In the genomic region with DNA sequence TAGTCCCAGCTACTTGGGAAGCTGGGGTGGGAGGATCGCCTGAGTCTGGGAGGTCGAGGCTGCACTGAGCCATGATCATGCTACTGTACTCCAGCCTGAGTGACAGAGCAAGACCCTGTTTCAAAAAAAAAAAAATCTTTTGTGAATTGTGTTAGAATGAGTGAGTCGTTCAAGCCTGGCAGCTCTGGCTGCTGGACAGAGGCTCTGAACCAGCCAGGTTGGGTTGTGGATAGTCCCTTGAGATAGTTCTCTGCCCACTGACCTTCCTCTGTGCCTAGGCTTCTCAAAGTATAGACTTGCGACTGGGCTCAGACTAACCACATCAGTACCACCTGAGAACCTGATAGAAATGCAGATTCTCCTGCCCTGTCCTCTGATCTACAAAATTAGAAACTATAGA, we compare ENCODE assay signal across 18 cellular contexts. TPM values are rescaled to one million over a fixed set of nuclear protein-coding genes. Genes with fewer than 3 reads are reported as not detected.
A peak's percentile ranks its signal among the peaks of the same experiment; 100 is the strongest.
DNase-seq lines count a peak whose midpoint lies in the region; ATAC-seq and TF ChIP-seq lines count a peak whose summit lies in the region.
"Had no signal": no experiment of that assay in that cellular context is flagged by ENCODE, and none has a peak within 500 bp of the region (broad histone marks: within the 10 kb centered on the region; RNA-seq: fewer than 3 reads in every experiment).

No MANE protein-coding gene starts in this region.

- peaks cover 29% of the 10 kb centered on the region for H3K4me1 Mint-ChIP-seq in activated naive CD4-positive, alpha-beta T cell treated with anti-CD3 and anti-CD28 coated beads for 36 hours (ENCODE audit: low read depth)
- peaks cover 13 to 20% of the 10 kb centered on the region in 2 donors for H3K4me1 Mint-ChIP-seq in natural killer cell
- H3K4me1 Mint-ChIP-seq in progenitor cell of endocrine pancreas (ENCODE audit: low read depth) = peaks cover 24% of the 10 kb centered on the region

- no peaks in the 10 kb centered on the region for H3K9me3 Mint-ChIP-seq in activated naive CD4-positive, alpha-beta T cell treated with anti-CD3 and anti-CD28 coated beads for 36 hours
- no peaks in the 10 kb centered on the region for H3K9me3 Mint-ChIP-seq in natural killer cell
- no peaks in the 10 kb centered on the region for H3K9me3 Mint-ChIP-seq in progenitor cell of endocrine pancreas (ENCODE audit: low read depth)
- H3K9me3 Mint-ChIP-seq: GM23338 had no signal

- DNase-seq in activated naive CD4-positive, alpha-beta T cell treated with anti-CD3 and anti-CD28 coated beads for 36 hours = no peak
- no peak for DNase-seq in activated naive CD4-positive, alpha-beta T cell treated with Interleukin-2 at 50 U/mL for 16 hours
- DNase-seq in natural killer cell = no peak
- DNase-seq in progenitor cell of endocrine pancreas (ENCODE audit: low spot score, unreplicated experiment) = no peak
- no peak for DNase-seq in T-helper 1 cell
- DNase-seq: COR-L47, DMS 273 treated with DMSO at 0.1 percent for 48 hours, DMS79 treated with DMSO at 0.1 percent for 48 hours, NCI-H1105, NCI-H146, NCI-H2227 treated with DMSO at 0.1 percent for 48 hours, NCI-H510A, NCI-H748 treated with DMSO at 0.1 percent for 48 hours had no signal

- H3K9me3 ChIP-seq in HEK293 (ENCODE audit: control insufficient read depth, insufficient read depth, low read depth, low read length) = no peaks in the 10 kb centered on the region
- H3K9me3 ChIP-seq: HAP-1 had no signal

- TF ChIP-seq CTCF in HEK293 (tag by site-specific recombination; IDR thresholded peaks at IDR 0.05) (no peak), natural killer cell (IDR thresholded peaks at IDR 0.05) (no peak), progenitor cell of endocrine pancreas (IDR thresholded peaks at IDR 0.05; ENCODE audit: unreplicated experiment) (no peak)

- peak overlapping the region; percentile 9 for H3K27ac Mint-ChIP-seq in activated naive CD4-positive, alpha-beta T cell treated with anti-CD3 and anti-CD28 coated beads for 36 hours
- H3K27ac Mint-ChIP-seq in natural killer cell (no peak overlapping the region), progenitor cell of endocrine pancreas (no peak overlapping the region)
- H3K27ac Mint-ChIP-seq: GM23338 had no signal

- H3K4me3 Mint-ChIP-seq in activated naive CD4-positive, alpha-beta T cell treated with anti-CD3 and anti-CD28 coated beads for 36 hours = no peak overlapping the region
- H3K4me3 Mint-ChIP-seq in natural killer cell (peak overlapping the region; percentile 5), progenitor cell of endocrine pancreas (ENCODE audit: low read depth) (peak overlapping the region; percentile 16)
- H3K4me3 Mint-ChIP-seq: GM23338 had no signal

- CTCF ChIA-PET in activated naive CD4-positive, alpha-beta T cell treated with anti-CD3 and anti-CD28 coated beads for 36 hours (lab: Charles Lee) = interaction anchor here (0.6 to 8.4 kb wide), 3 partner anchors 42 to 146 kb away, joined by 3 to 78 read pairs (median 16); no protein-coding TSS in a partner anchor
- CTCF ChIA-PET in HEK293 (lab: Yijun Ruan, JAX) = interaction anchor here (0.6 to 3.6 kb wide), 4 partner anchors 74 to 209 kb away, joined by 3 to 49 read pairs (median 4); no protein-coding TSS in a partner anchor

- intact Hi-C loops in activated naive CD4-positive, alpha-beta T cell treated with anti-CD3 and anti-CD28 coated beads for 36 hours (cut with micrococcal nuclease) = no loop called here
- intact Hi-C loops in natural killer cell (cut with micrococcal nuclease) = no loop called here

- peaks cover 7% of the 10 kb centered on the region for H3K4me1 ChIP-seq in HEK293 (ENCODE audit: control insufficient read depth, insufficient read depth, low read length)

- POLR2A ChIA-PET in HEK293 (lab: Yijun Ruan, JAX) = no interaction called here

- H3K36me3 Mint-ChIP-seq in activated naive CD4-positive, alpha-beta T cell treated with anti-CD3 and anti-CD28 coated beads for 36 hours (ENCODE audit: low read depth) = peaks cover 15% of the 10 kb centered on the region
- no peaks in the 10 kb centered on the region for H3K36me3 Mint-ChIP-seq in natural killer cell
- H3K36me3 Mint-ChIP-seq in progenitor cell of endocrine pancreas (ENCODE audit: insufficient read depth) = no peaks in the 10 kb centered on the region

- H3K36me3 ChIP-seq in HEK293 (ENCODE audit: control insufficient read depth in 2 of 2, insufficient read depth in 1 of 2, low read length in 2 of 2) = no peaks in the 10 kb centered on the region
- H3K36me3 ChIP-seq: HAP-1 had no signal

- H3K4me3 ChIP-seq in HEK293 (ENCODE audit: low read depth, low read length) = no peak overlapping the region
- H3K4me3 ChIP-seq: GM23338, HAP-1 had no signal

- ATAC-seq in natural killer cell = no peak
- no peak for ATAC-seq in GM18873 (IDR thresholded peaks at IDR 0.05; ENCODE audit: low FRiP score, unreplicated experiment)
- ATAC-seq in HG03457 (IDR thresholded peaks at IDR 0.05; ENCODE audit: unreplicated experiment) = no peak
- ATAC-seq: GM23338 had no signal

- H3K27me3 Mint-ChIP-seq in activated naive CD4-positive, alpha-beta T cell treated with anti-CD3 and anti-CD28 coated beads for 36 hours (ENCODE audit: low read depth) = peaks cover 2% of the 10 kb centered on the region
- H3K27me3 Mint-ChIP-seq in natural killer cell (ENCODE audit: low read depth in 2 of 2) = peaks cover 0 to 3% of the 10 kb centered on the region in 2 donors
- H3K27me3 Mint-ChIP-seq in progenitor cell of endocrine pancreas = peaks cover 9% of the 10 kb centered on the region

- no peak overlapping the region for H3K27ac ChIP-seq in HEK293 (ENCODE audit: extremely low read depth, low read depth, low read length)

TF ChIP-seq in HEK293, 187 proteins besides CTCF, POLR2A, EP300 and RAD21:
- TF ChIP-seq, protein P1, sequence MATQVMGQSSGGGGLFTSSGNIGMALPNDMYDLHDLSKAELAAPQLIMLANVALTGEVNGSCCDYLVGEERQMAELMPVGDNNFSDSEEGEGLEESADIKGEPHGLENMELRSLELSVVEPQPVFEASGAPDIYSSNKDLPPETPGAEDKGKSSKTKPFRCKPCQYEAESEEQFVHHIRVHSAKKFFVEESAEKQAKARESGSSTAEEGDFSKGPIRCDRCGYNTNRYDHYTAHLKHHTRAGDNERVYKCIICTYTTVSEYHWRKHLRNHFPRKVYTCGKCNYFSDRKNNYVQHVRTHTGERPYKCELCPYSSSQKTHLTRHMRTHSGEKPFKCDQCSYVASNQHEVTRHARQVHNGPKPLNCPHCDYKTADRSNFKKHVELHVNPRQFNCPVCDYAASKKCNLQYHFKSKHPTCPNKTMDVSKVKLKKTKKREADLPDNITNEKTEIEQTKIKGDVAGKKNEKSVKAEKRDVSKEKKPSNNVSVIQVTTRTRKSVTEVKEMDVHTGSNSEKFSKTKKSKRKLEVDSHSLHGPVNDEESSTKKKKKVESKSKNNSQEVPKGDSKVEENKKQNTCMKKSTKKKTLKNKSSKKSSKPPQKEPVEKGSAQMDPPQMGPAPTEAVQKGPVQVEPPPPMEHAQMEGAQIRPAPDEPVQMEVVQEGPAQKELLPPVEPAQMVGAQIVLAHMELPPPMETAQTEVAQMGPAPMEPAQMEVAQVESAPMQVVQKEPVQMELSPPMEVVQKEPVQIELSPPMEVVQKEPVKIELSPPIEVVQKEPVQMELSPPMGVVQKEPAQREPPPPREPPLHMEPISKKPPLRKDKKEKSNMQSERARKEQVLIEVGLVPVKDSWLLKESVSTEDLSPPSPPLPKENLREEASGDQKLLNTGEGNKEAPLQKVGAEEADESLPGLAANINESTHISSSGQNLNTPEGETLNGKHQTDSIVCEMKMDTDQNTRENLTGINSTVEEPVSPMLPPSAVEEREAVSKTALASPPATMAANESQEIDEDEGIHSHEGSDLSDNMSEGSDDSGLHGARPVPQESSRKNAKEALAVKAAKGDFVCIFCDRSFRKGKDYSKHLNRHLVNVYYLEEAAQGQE (tag by site-specific recombination; IDR thresholded peaks at IDR 0.05) = peak; percentile 78; the same call in 1 of the 2 replicates
- TF ChIP-seq ZNF146 (tag by site-specific recombination; IDR thresholded peaks at IDR 0.05) = no peak

RNA-seq across cellular contexts. Expression of a gene that starts 2.2 kb away (rescaled TPM):
- total RNA-seq in activated naive CD4-positive, alpha-beta T cell treated with anti-CD3 and anti-CD28 coated beads for 36 hours = 100 to 1,000 TPM; 179 to 189 TPM
- total RNA-seq in natural killer cell (10 to 100 TPM; 46.4 to 63.1 (median 59.2) TPM), progenitor cell of endocrine pancreas (66.2 and 70.1 TPM in 2 replicates)
